In genomic region chr11:11246166-11246565, GRCh38 we compare ENCODE assay signal across 24 cellular contexts.
DNase-seq lines count a peak whose midpoint lies in the region; ATAC-seq and TF ChIP-seq lines count a peak whose summit lies in the region.
"Had no signal": no experiment of that assay in that cellular context is flagged by ENCODE, and none has a peak within 500 bp of the region (broad histone marks: within the 10 kb centered on the region; RNA-seq: fewer than 3 reads in every experiment).

No MANE protein-coding gene starts in this region.

- CTCF ChIA-PET in CD4-positive, alpha-beta T cell (lab: Charles Lee), result no interaction called here

- H3K36me3 Mint-ChIP-seq in activated naive CD4-positive, alpha-beta T cell treated with anti-CD3 and anti-CD28 coated beads, Interleukin-2, amount 50 U/mL, for 24 hours, result no peaks in the 10 kb centered on the region
- peaks cover 0 to 3% of the 10 kb centered on the region in 2 donors for H3K36me3 Mint-ChIP-seq in activated naive CD4-positive, alpha-beta T cell treated with anti-CD3 and anti-CD28 coated beads, Interleukin-2, amount 50 U/mL, for 72 hours
- H3K36me3 Mint-ChIP-seq in T-helper 17 cell (ENCODE audit: low read depth) (no peaks in the 10 kb centered on the region), memory B cell (peaks cover 3% of the 10 kb centered on the region), type B pancreatic cell (no peaks in the 10 kb centered on the region)
- no peaks in the 10 kb centered on the region for H3K36me3 Mint-ChIP-seq in CD4-positive, alpha-beta T cell (ENCODE audit: low read depth)
- H3K36me3 Mint-ChIP-seq: CD14-positive monocyte had no signal

- H3K27me3 ChIP-seq in CD4-positive, alpha-beta T cell (ENCODE audit: control insufficient read depth, insufficient read depth, low read length), result no peaks in the 10 kb centered on the region
- H3K27me3 ChIP-seq: Peyer's patch, SJCRH30 had no signal

- no peak for DNase-seq in activated naive CD4-positive, alpha-beta T cell treated with anti-CD3 and anti-CD28 coated beads, Interleukin-2, amount 50 U/mL, for 72 hours (ENCODE audit: low spot score in 2 of 2)
- DNase-seq in T-helper 17 cell (no peak), memory B cell (ENCODE audit: low spot score in 2 of 2) (no peak), type B pancreatic cell (ENCODE audit: extremely low spot score, unreplicated experiment) (no peak), COLO829 (ENCODE audit: low spot score) (no peak), NCI-H2029 treated with DMSO at 0.1 percent for 48 hours (lab: John Stamatoyannopoulos, UW) (no peak)
- DNase-seq in CD4-positive, alpha-beta T cell, result no peak
- DNase-seq: DMS153; EL; GF-D8; KBM-7; NCI-H1092 treated with DMSO at 0.1 percent for 48 hours; NCI-H1436 treated with DMSO at 0.1 percent for 48 hours; NCI-H2029; NCI-H2171; NCI-H345; NCI-H524; NCI-H774; NK-92 treated with Interleukin-12 subunit alpha and Interleukin-12 subunit beta, amount 100 ng/mL, for 24 hours; Peyer's patch; SJCRH30 had no signal

- TF ChIP-seq CTCF in type B pancreatic cell (conservative IDR thresholded peaks at IDR 0.05), result no peak
- no peak for TF ChIP-seq CTCF in CD4-positive, alpha-beta T cell (IDR thresholded peaks at IDR 0.05)

- peaks cover 2% of the 10 kb centered on the region for H3K9me3 Mint-ChIP-seq in activated naive CD4-positive, alpha-beta T cell treated with anti-CD3 and anti-CD28 coated beads, Interleukin-2, amount 50 U/mL, for 24 hours
- peaks cover 8 to 9% of the 10 kb centered on the region in 2 donors for H3K9me3 Mint-ChIP-seq in activated naive CD4-positive, alpha-beta T cell treated with anti-CD3 and anti-CD28 coated beads, Interleukin-2, amount 50 U/mL, for 72 hours
- peaks cover 9% of the 10 kb centered on the region for H3K9me3 Mint-ChIP-seq in memory B cell
- peaks cover 12% of the 10 kb centered on the region for H3K9me3 Mint-ChIP-seq in type B pancreatic cell
- no peaks in the 10 kb centered on the region for H3K9me3 Mint-ChIP-seq in CD4-positive, alpha-beta T cell

- H3K4me1 Mint-ChIP-seq in activated naive CD4-positive, alpha-beta T cell treated with anti-CD3 and anti-CD28 coated beads, Interleukin-2, amount 50 U/mL, for 24 hours, result peaks cover 15% of the 10 kb centered on the region
- peaks cover 25% of the 10 kb centered on the region for H3K4me1 Mint-ChIP-seq in T-helper 17 cell
- H3K4me1 Mint-ChIP-seq in memory B cell, result peaks cover 30% of the 10 kb centered on the region
- peaks cover 27% of the 10 kb centered on the region for H3K4me1 Mint-ChIP-seq in type B pancreatic cell (ENCODE audit: unreplicated experiment)
- H3K4me1 Mint-ChIP-seq in CD4-positive, alpha-beta T cell (ENCODE audit: low read depth), result peaks cover 32% of the 10 kb centered on the region
- H3K4me1 Mint-ChIP-seq: CD14-positive monocyte had no signal

- POLR2A ChIA-PET in CD4-positive, alpha-beta T cell (lab: Charles Lee), result no interaction called here

- peak overlapping the region; percentile 10 for H3K27ac Mint-ChIP-seq in activated naive CD4-positive, alpha-beta T cell treated with anti-CD3 and anti-CD28 coated beads, Interleukin-2, amount 50 U/mL, for 24 hours
- peak overlapping the region in 1 of 2 donors; percentile 73 for H3K27ac Mint-ChIP-seq in activated naive CD4-positive, alpha-beta T cell treated with anti-CD3 and anti-CD28 coated beads, Interleukin-2, amount 50 U/mL, for 72 hours
- H3K27ac Mint-ChIP-seq in T-helper 17 cell (peak overlapping the region; percentile 94), memory B cell (peak overlapping the region; percentile 89), type B pancreatic cell (peak overlapping the region; percentile 43)
- H3K27ac Mint-ChIP-seq in CD4-positive, alpha-beta T cell, result no peak overlapping the region
- H3K27ac Mint-ChIP-seq: B cell had no signal

- no peaks in the 10 kb centered on the region for H3K27me3 Mint-ChIP-seq in activated naive CD4-positive, alpha-beta T cell treated with anti-CD3 and anti-CD28 coated beads, Interleukin-2, amount 50 U/mL, for 24 hours
- H3K27me3 Mint-ChIP-seq in T-helper 17 cell, result peaks cover 6% of the 10 kb centered on the region
- no peaks in the 10 kb centered on the region for H3K27me3 Mint-ChIP-seq in memory B cell
- H3K27me3 Mint-ChIP-seq in type B pancreatic cell, result peaks cover 26% of the 10 kb centered on the region
- H3K27me3 Mint-ChIP-seq in CD4-positive, alpha-beta T cell, result no peaks in the 10 kb centered on the region

- H3K9me3 ChIP-seq in T-helper 17 cell (ENCODE audit: control insufficient read depth, low read length, poor library complexity, severe bottlenecking), result no peaks in the 10 kb centered on the region
- no peaks in the 10 kb centered on the region for H3K9me3 ChIP-seq in CD4-positive, alpha-beta T cell (ENCODE audit: control insufficient read depth, low read length)
- H3K9me3 ChIP-seq: Peyer's patch, SJCRH30 had no signal

- intact Hi-C loops in CD4-positive, alpha-beta T cell (cut with DNase I, micrococcal nuclease), result no loop called here

- ATAC-seq in activated naive CD4-positive, alpha-beta T cell treated with anti-CD3 and anti-CD28 coated beads, Interleukin-2, amount 50 U/mL, for 72 hours, result no peak
- no peak for ATAC-seq in T-helper 17 cell
- ATAC-seq in memory B cell (ENCODE audit: low read depth), result no peak
- no peak for ATAC-seq in CD4-positive, alpha-beta T cell (ENCODE audit: poor library complexity)

- H3K4me3 Mint-ChIP-seq in activated naive CD4-positive, alpha-beta T cell treated with anti-CD3 and anti-CD28 coated beads, Interleukin-2, amount 50 U/mL, for 24 hours, result no peak overlapping the region
- H3K4me3 Mint-ChIP-seq in T-helper 17 cell (no peak overlapping the region), memory B cell (no peak overlapping the region), type B pancreatic cell (no peak overlapping the region)
- no peak overlapping the region for H3K4me3 Mint-ChIP-seq in CD4-positive, alpha-beta T cell
- H3K4me3 Mint-ChIP-seq: B cell, CD14-positive monocyte had no signal

- H3K27ac ChIP-seq in CD4-positive, alpha-beta T cell (ENCODE audit: low read depth, low read length), result no peak overlapping the region
- H3K27ac ChIP-seq: Peyer's patch, SJCRH30 had no signal
